Comparison of ENCODE assay signal across 1 cellular context in the genomic region with DNA sequence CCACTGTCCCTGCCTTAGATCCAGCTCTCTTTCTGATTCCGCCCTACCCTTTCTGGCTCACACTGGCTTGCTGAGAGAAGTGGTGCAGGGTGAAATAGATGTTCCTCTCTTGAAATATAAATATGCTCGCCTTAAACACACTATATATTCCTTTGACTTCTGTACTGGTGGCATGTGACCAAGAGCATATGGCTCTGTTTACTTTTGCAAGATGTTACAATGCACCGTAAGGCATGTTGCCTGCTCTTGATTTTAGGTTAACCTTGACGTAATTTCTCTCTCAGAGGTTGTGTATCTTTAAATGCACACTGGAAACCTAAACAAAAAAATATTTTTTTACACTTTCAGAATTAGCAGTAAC.
TF ChIP-seq lines count a peak whose summit lies in the region.

No MANE protein-coding gene starts in this region.

TF ChIP-seq in HepG2, 621 proteins besides CTCF, POLR2A, EP300 and RAD21 (continued from another document and continues in another):
- TF ChIP-seq FOXA1 (IDR thresholded peaks at IDR 0.05) (no peak), FOXA1 (CRISPR knock-in tag; IDR thresholded peaks at IDR 0.05) (peak; percentile 78), ZNF564 (CRISPR knock-in tag; IDR thresholded peaks at IDR 0.05) (no peak), ZNF225 (CRISPR knock-in tag; IDR thresholded peaks at IDR 0.05) (no peak), ZMYM4 (CRISPR knock-in tag; IDR thresholded peaks at IDR 0.05) (no peak), ZNF839 (CRISPR knock-in tag; IDR thresholded peaks at IDR 0.05; ENCODE audit: borderline replicate concordance) (no peak), ZNF382 (CRISPR knock-in tag; IDR thresholded peaks at IDR 0.05; ENCODE audit: borderline replicate concordance) (no peak), SOX6 (IDR thresholded peaks at IDR 0.05) (no peak), SOX6 (CRISPR knock-in tag; IDR thresholded peaks at IDR 0.05) (no peak), PAF1 (CRISPR knock-in tag; IDR thresholded peaks at IDR 0.05) (no peak), ZNF17 (CRISPR knock-in tag; IDR thresholded peaks at IDR 0.05) (no peak), ARNT2 (CRISPR knock-in tag; IDR thresholded peaks at IDR 0.05; ENCODE audit: low read depth) (no peak), ZKSCAN5 (CRISPR knock-in tag; IDR thresholded peaks at IDR 0.05) (no peak), ZNF101 (CRISPR knock-in tag; IDR thresholded peaks at IDR 0.05; ENCODE audit: borderline replicate concordance, low read depth) (no peak), NFYC (CRISPR knock-in tag; IDR thresholded peaks at IDR 0.05) (no peak), SALL2 (CRISPR knock-in tag; IDR thresholded peaks at IDR 0.05) (no peak; the same call in 1 of the 2 replicates), ZNF746 (CRISPR knock-in tag; IDR thresholded peaks at IDR 0.05) (no peak), HCFC1 (IDR thresholded peaks at IDR 0.05; ENCODE audit: low read depth, low read length) (no peak)
- TF ChIP-seq, protein P1, sequence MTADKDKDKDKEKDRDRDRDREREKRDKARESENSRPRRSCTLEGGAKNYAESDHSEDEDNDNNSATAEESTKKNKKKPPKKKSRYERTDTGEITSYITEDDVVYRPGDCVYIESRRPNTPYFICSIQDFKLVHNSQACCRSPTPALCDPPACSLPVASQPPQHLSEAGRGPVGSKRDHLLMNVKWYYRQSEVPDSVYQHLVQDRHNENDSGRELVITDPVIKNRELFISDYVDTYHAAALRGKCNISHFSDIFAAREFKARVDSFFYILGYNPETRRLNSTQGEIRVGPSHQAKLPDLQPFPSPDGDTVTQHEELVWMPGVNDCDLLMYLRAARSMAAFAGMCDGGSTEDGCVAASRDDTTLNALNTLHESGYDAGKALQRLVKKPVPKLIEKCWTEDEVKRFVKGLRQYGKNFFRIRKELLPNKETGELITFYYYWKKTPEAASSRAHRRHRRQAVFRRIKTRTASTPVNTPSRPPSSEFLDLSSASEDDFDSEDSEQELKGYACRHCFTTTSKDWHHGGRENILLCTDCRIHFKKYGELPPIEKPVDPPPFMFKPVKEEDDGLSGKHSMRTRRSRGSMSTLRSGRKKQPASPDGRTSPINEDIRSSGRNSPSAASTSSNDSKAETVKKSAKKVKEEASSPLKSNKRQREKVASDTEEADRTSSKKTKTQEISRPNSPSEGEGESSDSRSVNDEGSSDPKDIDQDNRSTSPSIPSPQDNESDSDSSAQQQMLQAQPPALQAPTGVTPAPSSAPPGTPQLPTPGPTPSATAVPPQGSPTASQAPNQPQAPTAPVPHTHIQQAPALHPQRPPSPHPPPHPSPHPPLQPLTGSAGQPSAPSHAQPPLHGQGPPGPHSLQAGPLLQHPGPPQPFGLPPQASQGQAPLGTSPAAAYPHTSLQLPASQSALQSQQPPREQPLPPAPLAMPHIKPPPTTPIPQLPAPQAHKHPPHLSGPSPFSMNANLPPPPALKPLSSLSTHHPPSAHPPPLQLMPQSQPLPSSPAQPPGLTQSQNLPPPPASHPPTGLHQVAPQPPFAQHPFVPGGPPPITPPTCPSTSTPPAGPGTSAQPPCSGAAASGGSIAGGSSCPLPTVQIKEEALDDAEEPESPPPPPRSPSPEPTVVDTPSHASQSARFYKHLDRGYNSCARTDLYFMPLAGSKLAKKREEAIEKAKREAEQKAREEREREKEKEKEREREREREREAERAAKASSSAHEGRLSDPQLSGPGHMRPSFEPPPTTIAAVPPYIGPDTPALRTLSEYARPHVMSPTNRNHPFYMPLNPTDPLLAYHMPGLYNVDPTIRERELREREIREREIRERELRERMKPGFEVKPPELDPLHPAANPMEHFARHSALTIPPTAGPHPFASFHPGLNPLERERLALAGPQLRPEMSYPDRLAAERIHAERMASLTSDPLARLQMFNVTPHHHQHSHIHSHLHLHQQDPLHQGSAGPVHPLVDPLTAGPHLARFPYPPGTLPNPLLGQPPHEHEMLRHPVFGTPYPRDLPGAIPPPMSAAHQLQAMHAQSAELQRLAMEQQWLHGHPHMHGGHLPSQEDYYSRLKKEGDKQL (CRISPR knock-in tag; IDR thresholded peaks at IDR 0.05; ENCODE audit: low read depth): no peak
- TF ChIP-seq, protein P2, sequence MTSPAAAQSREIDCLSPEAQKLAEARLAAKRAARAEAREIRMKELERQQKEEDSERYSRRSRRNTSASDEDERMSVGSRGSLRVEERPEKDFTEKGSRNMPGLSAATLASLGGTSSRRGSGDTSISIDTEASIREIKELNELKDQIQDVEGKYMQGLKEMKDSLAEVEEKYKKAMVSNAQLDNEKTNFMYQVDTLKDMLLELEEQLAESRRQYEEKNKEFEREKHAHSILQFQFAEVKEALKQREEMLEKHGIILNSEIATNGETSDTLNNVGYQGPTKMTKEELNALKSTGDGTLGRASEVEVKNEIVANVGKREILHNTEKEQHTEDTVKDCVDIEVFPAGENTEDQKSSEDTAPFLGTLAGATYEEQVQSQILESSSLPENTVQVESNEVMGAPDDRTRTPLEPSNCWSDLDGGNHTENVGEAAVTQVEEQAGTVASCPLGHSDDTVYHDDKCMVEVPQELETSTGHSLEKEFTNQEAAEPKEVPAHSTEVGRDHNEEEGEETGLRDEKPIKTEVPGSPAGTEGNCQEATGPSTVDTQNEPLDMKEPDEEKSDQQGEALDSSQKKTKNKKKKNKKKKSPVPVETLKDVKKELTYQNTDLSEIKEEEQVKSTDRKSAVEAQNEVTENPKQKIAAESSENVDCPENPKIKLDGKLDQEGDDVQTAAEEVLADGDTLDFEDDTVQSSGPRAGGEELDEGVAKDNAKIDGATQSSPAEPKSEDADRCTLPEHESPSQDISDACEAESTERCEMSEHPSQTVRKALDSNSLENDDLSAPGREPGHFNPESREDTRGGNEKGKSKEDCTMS (CRISPR knock-in tag; conservative IDR thresholded peaks at IDR 0.05): no peak
- TF ChIP-seq, protein P3, sequence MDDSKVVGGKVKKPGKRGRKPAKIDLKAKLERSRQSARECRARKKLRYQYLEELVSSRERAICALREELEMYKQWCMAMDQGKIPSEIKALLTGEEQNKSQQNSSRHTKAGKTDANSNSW (CRISPR knock-in tag; IDR thresholded peaks at IDR 0.05; ENCODE audit: borderline replicate concordance): no peak
- TF ChIP-seq, protein P4, sequence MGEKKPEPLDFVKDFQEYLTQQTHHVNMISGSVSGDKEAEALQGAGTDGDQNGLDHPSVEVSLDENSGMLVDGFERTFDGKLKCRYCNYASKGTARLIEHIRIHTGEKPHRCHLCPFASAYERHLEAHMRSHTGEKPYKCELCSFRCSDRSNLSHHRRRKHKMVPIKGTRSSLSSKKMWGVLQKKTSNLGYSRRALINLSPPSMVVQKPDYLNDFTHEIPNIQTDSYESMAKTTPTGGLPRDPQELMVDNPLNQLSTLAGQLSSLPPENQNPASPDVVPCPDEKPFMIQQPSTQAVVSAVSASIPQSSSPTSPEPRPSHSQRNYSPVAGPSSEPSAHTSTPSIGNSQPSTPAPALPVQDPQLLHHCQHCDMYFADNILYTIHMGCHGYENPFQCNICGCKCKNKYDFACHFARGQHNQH (CRISPR knock-in tag; IDR thresholded peaks at IDR 0.05): no peak
- TF ChIP-seq, protein P5, sequence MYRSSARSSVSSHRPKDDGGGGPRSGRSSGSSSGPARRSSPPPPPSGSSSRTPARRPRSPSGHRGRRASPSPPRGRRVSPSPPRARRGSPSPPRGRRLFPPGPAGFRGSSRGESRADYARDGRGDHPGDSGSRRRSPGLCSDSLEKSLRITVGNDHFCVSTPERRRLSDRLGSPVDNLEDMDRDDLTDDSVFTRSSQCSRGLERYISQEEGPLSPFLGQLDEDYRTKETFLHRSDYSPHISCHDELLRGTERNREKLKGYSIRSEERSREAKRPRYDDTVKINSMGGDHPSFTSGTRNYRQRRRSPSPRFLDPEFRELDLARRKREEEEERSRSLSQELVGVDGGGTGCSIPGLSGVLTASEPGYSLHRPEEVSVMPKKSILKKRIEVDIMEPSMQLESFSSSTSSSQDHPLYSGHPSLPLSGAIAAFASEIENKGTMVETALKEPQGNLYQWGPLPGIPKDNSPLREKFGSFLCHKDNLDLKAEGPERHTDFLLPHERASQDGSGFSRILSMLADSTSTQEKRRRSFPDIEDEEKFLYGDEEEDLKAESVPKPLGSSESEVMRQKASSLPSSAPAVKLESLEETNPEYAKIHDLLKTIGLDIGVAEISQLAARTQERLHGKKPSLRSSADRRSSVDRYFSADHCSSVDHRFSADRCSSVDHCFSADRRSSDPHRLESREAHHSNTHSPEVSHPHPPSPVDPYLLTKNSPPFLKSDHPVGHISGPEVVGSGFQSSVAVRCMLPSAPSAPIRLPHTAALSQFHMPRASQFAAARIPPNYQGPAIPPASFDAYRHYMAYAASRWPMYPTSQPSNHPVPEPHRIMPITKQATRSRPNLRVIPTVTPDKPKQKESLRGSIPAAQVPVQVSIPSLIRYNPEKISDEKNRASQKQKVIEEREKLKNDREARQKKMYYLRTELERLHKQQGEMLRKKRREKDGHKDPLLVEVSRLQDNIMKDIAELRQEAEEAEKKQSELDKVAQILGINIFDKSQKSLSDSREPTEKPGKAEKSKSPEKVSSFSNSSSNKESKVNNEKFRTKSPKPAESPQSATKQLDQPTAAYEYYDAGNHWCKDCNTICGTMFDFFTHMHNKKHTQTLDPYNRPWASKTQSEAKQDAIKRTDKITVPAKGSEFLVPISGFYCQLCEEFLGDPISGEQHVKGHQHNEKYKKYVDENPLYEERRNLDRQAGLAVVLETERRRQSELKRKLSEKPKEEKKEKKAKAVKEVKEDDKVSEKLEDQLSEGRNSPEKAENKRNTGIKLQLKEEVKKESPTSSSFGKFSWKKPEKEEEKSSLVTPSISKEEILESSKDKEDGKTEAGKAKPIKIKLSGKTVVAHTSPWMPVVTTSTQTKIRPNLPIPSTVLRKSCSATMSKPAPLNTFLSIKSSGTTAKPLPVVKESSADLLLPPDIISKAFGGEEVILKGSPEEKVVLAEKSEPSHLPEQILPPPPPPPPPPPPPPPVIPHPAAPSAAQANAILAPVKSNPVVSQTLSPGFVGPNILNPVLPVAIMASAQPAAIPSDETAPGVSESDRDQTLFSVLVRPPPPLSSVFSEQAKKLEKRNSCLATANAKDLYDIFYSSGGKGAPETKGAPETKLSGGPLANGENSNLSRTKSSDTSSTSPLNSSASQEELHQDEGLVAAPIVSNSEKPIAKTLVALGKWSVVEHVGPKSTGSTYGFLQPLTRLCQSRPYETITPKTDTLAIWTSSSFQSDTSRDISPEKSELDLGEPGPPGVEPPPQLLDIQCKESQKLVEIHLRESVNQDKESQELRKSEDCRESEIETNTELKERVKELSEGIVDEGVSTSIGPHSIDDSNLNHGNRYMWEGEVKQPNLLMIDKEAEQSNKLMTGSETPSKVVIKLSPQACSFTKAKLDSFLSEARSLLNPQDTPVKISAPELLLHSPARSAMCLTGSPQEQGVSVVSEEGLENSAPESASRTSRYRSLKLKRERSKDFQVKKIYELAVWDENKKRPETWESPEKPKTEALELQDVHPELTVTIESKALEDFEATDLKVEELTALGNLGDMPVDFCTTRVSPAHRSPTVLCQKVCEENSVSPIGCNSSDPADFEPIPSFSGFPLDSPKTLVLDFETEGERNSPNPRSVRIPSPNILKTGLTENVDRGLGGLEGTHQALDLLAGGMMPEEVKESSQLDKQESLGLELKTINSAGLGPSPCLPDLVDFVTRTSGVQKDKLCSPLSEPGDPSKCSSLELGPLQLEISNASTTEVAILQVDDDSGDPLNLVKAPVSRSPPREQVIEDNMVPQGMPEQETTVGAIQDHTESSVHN (CRISPR knock-in tag; IDR thresholded peaks at IDR 0.05): no peak
- TF ChIP-seq, protein P6, sequence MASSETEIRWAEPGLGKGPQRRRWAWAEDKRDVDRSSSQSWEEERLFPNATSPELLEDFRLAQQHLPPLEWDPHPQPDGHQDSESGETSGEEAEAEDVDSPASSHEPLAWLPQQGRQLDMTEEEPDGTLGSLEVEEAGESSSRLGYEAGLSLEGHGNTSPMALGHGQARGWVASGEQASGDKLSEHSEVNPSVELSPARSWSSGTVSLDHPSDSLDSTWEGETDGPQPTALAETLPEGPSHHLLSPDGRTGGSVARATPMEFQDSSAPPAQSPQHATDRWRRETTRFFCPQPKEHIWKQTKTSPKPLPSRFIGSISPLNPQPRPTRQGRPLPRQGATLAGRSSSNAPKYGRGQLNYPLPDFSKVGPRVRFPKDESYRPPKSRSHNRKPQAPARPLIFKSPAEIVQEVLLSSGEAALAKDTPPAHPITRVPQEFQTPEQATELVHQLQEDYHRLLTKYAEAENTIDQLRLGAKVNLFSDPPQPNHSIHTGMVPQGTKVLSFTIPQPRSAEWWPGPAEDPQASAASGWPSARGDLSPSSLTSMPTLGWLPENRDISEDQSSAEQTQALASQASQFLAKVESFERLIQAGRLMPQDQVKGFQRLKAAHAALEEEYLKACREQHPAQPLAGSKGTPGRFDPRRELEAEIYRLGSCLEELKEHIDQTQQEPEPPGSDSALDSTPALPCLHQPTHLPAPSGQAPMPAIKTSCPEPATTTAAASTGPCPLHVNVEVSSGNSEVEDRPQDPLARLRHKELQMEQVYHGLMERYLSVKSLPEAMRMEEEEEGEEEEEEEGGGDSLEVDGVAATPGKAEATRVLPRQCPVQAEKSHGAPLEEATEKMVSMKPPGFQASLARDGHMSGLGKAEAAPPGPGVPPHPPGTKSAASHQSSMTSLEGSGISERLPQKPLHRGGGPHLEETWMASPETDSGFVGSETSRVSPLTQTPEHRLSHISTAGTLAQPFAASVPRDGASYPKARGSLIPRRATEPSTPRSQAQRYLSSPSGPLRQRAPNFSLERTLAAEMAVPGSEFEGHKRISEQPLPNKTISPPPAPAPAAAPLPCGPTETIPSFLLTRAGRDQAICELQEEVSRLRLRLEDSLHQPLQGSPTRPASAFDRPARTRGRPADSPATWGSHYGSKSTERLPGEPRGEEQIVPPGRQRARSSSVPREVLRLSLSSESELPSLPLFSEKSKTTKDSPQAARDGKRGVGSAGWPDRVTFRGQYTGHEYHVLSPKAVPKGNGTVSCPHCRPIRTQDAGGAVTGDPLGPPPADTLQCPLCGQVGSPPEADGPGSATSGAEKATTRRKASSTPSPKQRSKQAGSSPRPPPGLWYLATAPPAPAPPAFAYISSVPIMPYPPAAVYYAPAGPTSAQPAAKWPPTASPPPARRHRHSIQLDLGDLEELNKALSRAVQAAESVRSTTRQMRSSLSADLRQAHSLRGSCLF (CRISPR knock-in tag; IDR thresholded peaks at IDR 0.05; ENCODE audit: borderline replicate concordance): no peak
